ENCODE assay signal across 27 cellular contexts in the genomic region with DNA sequence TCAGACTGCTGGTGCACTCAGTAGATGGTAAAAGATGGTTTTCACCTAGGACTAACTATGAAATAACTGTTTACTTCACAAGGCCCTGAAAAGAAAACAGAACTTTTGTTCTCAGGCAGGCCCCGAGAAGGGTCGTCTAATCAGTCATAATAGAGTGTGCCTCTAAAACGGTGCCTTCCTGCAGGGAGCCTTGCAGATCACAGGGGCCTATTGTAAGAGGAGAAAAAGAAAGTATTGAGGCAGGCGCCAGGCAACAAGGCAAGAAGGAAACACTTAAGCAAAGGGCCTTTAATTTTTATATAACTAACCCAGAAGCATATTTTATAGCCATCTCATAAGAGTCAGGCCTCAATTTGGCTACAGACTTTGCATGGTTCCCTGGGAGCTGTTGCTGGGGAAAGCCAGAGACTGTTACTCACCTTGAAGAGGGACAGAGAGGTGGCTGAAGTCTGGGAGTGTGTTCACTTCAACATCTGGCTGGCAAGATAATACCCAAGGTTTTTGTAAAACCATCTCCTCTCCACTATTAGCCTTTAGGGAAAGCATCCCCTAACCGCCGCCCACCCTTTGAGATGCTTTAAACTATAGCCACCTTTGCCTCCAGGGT.
DNase-seq lines count a peak whose midpoint lies in the region; TF ChIP-seq lines count a peak whose summit lies in the region.
"Had no signal": no experiment of that assay in that cellular context is flagged by ENCODE, and none has a peak within 500 bp of the region (broad histone marks: within the 10 kb centered on the region; RNA-seq: fewer than 3 reads in every experiment).

No MANE protein-coding gene starts in this region.

- no peak overlapping the region for H2AFZ ChIP-seq in neuronal stem cell (ENCODE audit: low read length)
- H2AFZ ChIP-seq: parathyroid adenoma had no signal

- H3K18ac ChIP-seq in neuronal stem cell (ENCODE audit: low read length): no peak overlapping the region

- 66 to 74% methylated on average over 4 to 5 of the region's 6 CpGs for WGBS in mesodermal cell (ENCODE audit: insufficient coverage in 2 of 2), 2 experiments
- no CpG with 5 or more reads among the region's 6 CpGs for WGBS in neuronal stem cell (ENCODE audit: extremely low coverage in 2 of 2, insufficient read length in 2 of 2, insufficient replicate concordance in 1 of 2), 2 donors

- no peak overlapping the region for H3K23ac ChIP-seq in neuronal stem cell (ENCODE audit: low read depth, low read length, poor library complexity)

- no peak overlapping the region for H3K4me3 Mint-ChIP-seq in chondrocyte (ENCODE audit: unreplicated experiment)
- H3K4me3 Mint-ChIP-seq: activated CD4-positive, alpha-beta T cell treated with anti-CD3 and anti-CD28 coated beads, Interleukin-2, amount 10 ng/mL, durations not matched to agents 24 days and 14 days; activated naive CD8-positive, alpha-beta T cell treated with anti-CD3 and anti-CD28 coated beads, Interleukin-2, amount 10 ng/mL, durations not matched to agents 7 days and 5 days; dendritic cell treated with granulocyte-macrophage colony-stimulating factor and Interleukin-4, amounts not matched to agents 40 ng/mL and 50 ng/mL, for 4 days; natural killer cell treated with Interleukin-12 subunit alpha and Interleukin-12 subunit beta and Interleukin-15 and Interleukin-18, amount 100 ng/mL, for 72 hours had no signal

- H3K9ac ChIP-seq in neuronal stem cell (ENCODE audit: low read depth, low read length, poor library complexity): no peak overlapping the region
- H3K9ac ChIP-seq: BLaER1 treated with 17β-estradiol and CSF1 and Interleukin-3, amounts not matched to agents 10 nM and 100 nM; parathyroid adenoma had no signal

- no peak overlapping the region for H2BK12ac ChIP-seq in neuronal stem cell (ENCODE audit: low read length)

- peaks cover 26% of the 10 kb centered on the region for H3K4me1 Mint-ChIP-seq in chondrocyte (ENCODE audit: low read depth)

- H3K4me1 ChIP-seq in mesodermal cell (ENCODE audit: control insufficient read depth, insufficient read depth, low read length, poor library complexity, severe bottlenecking) (peaks cover 11% of the 10 kb centered on the region), neuronal stem cell (ENCODE audit: control insufficient read depth in 2 of 2, insufficient read depth in 1 of 2, low read depth in 1 of 2, low read length in 2 of 2) (peaks cover 11 to 13% of the 10 kb centered on the region in 2 donors)
- H3K4me1 ChIP-seq: esophagus squamous epithelium had no signal

- H3K36me3 Mint-ChIP-seq in chondrocyte (ENCODE audit: low read depth): peaks cover 3% of the 10 kb centered on the region
- H3K36me3 Mint-ChIP-seq: activated naive CD8-positive, alpha-beta T cell treated with anti-CD3 and anti-CD28 coated beads, Interleukin-2, amount 10 ng/mL, durations not matched to agents 7 days and 5 days; natural killer cell treated with Interleukin-12 subunit alpha and Interleukin-12 subunit beta and Interleukin-15 and Interleukin-18, amount 100 ng/mL, for 72 hours had no signal

- no peak overlapping the region for H2AK5ac ChIP-seq in neuronal stem cell (ENCODE audit: low read depth, low read length)

- H2BK15ac ChIP-seq in neuronal stem cell (ENCODE audit: low read length): no peak overlapping the region

- H3K9me3 ChIP-seq in mesodermal cell (ENCODE audit: control insufficient read depth, low read length) (no peaks in the 10 kb centered on the region), neuronal stem cell (replicated peaks in 1 of 2; ENCODE audit: control insufficient read depth in 2 of 2, insufficient read depth in 1 of 2, low read depth in 1 of 2, low read length in 2 of 2) (peaks cover 0 to 4% of the 10 kb centered on the region in 2 donors)
- H3K9me3 ChIP-seq: ascending aorta; BLaER1 treated with 17β-estradiol and CSF1 and Interleukin-3, amounts not matched to agents 10 nM and 100 nM; esophagus squamous epithelium had no signal

- H3K14ac ChIP-seq in neuronal stem cell (ENCODE audit: low read length): no peak overlapping the region

- no peak overlapping the region for H4K91ac ChIP-seq in neuronal stem cell (ENCODE audit: low read depth, low read length, poor library complexity)

- peak overlapping the region; percentile 42 for H3K27ac Mint-ChIP-seq in chondrocyte (ENCODE audit: unreplicated experiment)
- H3K27ac Mint-ChIP-seq: activated CD4-positive, alpha-beta T cell treated with anti-CD3 and anti-CD28 coated beads, Interleukin-2, amount 10 ng/mL, durations not matched to agents 24 days and 14 days; activated naive CD8-positive, alpha-beta T cell treated with anti-CD3 and anti-CD28 coated beads, Interleukin-2, amount 10 ng/mL, durations not matched to agents 7 days and 5 days; dendritic cell treated with granulocyte-macrophage colony-stimulating factor and Interleukin-4, amounts not matched to agents 40 ng/mL and 50 ng/mL, for 4 days; natural killer cell treated with Interleukin-12 subunit alpha and Interleukin-12 subunit beta and Interleukin-15 and Interleukin-18, amount 100 ng/mL, for 72 hours had no signal

- H3K27ac ChIP-seq in mesodermal cell (ENCODE audit: low read depth, low read length, severe bottlenecking) (peak overlapping the region; percentile 8), substantia nigra (ENCODE audit: low read depth, low read length, poor library complexity, severe bottlenecking) (peak overlapping the region; percentile 59), neuronal stem cell (replicated peaks; ENCODE audit: low read length) (no peak overlapping the region)
- H3K27ac ChIP-seq: ascending aorta, esophagus squamous epithelium, parathyroid adenoma, VCaP had no signal

- H3K27me3 ChIP-seq in neuronal stem cell (ENCODE audit: control insufficient read depth in 3 of 3, insufficient read depth in 3 of 3, low read depth in 1 of 3, low read length in 3 of 3): no peaks in the 10 kb centered on the region
- H3K27me3 ChIP-seq: ascending aorta; BLaER1 treated with 17β-estradiol and CSF1 and Interleukin-3, amounts not matched to agents 10 nM and 100 nM; esophagus squamous epithelium had no signal

- no peak overlapping the region for H3K4me3 ChIP-seq in mesodermal cell (ENCODE audit: extremely low read depth, insufficient read depth, low read length, poor library complexity, severe bottlenecking)
- no peak overlapping the region for H3K4me3 ChIP-seq in neuronal stem cell (ENCODE audit: low read length in 2 of 2)
- H3K4me3 ChIP-seq: ascending aorta; BLaER1 treated with 17β-estradiol and CSF1 and Interleukin-3, amounts not matched to agents 10 nM and 100 nM; esophagus squamous epithelium; smooth muscle cell had no signal

- H3K36me3 ChIP-seq in mesodermal cell (ENCODE audit: control insufficient read depth, insufficient read depth, low read length) (peaks cover 3% of the 10 kb centered on the region), neuronal stem cell (replicated peaks in 1 of 2; ENCODE audit: control insufficient read depth in 2 of 2, insufficient read depth in 2 of 2, low read length in 2 of 2) (peaks cover 0 to 56% of the 10 kb centered on the region in 2 donors)
- H3K36me3 ChIP-seq: ascending aorta, esophagus squamous epithelium had no signal

- no peaks in the 10 kb centered on the region for H3K27me3 Mint-ChIP-seq in chondrocyte (ENCODE audit: low read depth)
- H3K27me3 Mint-ChIP-seq: activated CD4-positive, alpha-beta T cell treated with anti-CD3 and anti-CD28 coated beads, Interleukin-2, amount 10 ng/mL, durations not matched to agents 24 days and 14 days; dendritic cell treated with granulocyte-macrophage colony-stimulating factor and Interleukin-4, amounts not matched to agents 40 ng/mL and 50 ng/mL, for 4 days; natural killer cell treated with Interleukin-12 subunit alpha and Interleukin-12 subunit beta and Interleukin-15 and Interleukin-18, amount 100 ng/mL, for 72 hours had no signal

- H2BK120ac ChIP-seq in neuronal stem cell (ENCODE audit: low read depth, low read length): no peak overlapping the region

- H3K79me1 ChIP-seq in neuronal stem cell (ENCODE audit: low read depth, low read length): no peaks in the 10 kb centered on the region

- H3K9me3 Mint-ChIP-seq in chondrocyte (ENCODE audit: low read depth): no peaks in the 10 kb centered on the region
- H3K9me3 Mint-ChIP-seq: activated CD4-positive, alpha-beta T cell treated with anti-CD3 and anti-CD28 coated beads, Interleukin-2, amount 10 ng/mL, durations not matched to agents 24 days and 14 days; activated naive CD8-positive, alpha-beta T cell treated with anti-CD3 and anti-CD28 coated beads, Interleukin-2, amount 10 ng/mL, durations not matched to agents 7 days and 5 days; dendritic cell treated with granulocyte-macrophage colony-stimulating factor and Interleukin-4, amounts not matched to agents 40 ng/mL and 50 ng/mL, for 4 days; natural killer cell treated with Interleukin-12 subunit alpha and Interleukin-12 subunit beta and Interleukin-15 and Interleukin-18, amount 100 ng/mL, for 72 hours had no signal

- no peak for TF ChIP-seq CTCF in chondrocyte (IDR thresholded peaks at IDR 0.05)

- H2BK5ac ChIP-seq in neuronal stem cell (ENCODE audit: low read length): no peak overlapping the region

- no peak overlapping the region for H4K8ac ChIP-seq in neuronal stem cell (ENCODE audit: low read depth, low read length)

- H3K4ac ChIP-seq in neuronal stem cell (ENCODE audit: low read length): no peak overlapping the region

- no peak overlapping the region for H3K4me2 ChIP-seq in neuronal stem cell (ENCODE audit: insufficient read depth, low read length, poor library complexity, severe bottlenecking)
- H3K4me2 ChIP-seq: smooth muscle cell had no signal

- DNase-seq in RPMI7951 (ENCODE audit: low read depth): peak; percentile 24
- DNase-seq in chondrocyte (ENCODE audit: low spot score): no peak
- DNase-seq in substantia nigra (lab: John Stamatoyannopoulos, UW): peak in 1 of 49 donors; percentile 25
- DNase-seq in activated CD4-positive, CD25-positive, alpha-beta regulatory T cell (lab: John Stamatoyannopoulos, UW): no peak
- no peak for DNase-seq in activated CD4-positive, alpha-beta T cell treated with anti-CD3 and anti-CD28 coated beads, Interleukin-2, amount 50 U/mL, for 48 hours
- DNase-seq in neuronal stem cell (ENCODE audit: low spot score): no peak
- DNase-seq: activated CD4-positive, alpha-beta T cell treated with anti-CD3 and anti-CD28 coated beads, Interleukin-2, amount 10 ng/mL, durations not matched to agents 24 days and 14 days; activated gamma-delta T cell treated with Interleukin-2 at 50 U/mL for 16 hours; activated naive CD8-positive, alpha-beta T cell treated with anti-CD3 and anti-CD28 coated beads, Interleukin-2, amount 10 ng/mL, durations not matched to agents 7 days and 5 days; activated T-cell treated with anti-CD3 and anti-CD28 coated beads, Interleukin-2, amount 50 U/mL, for 48 hours; central memory CD4-positive, alpha-beta T cell; DMS53; esophagus squamous epithelium; NCI-H146; NCI-H748 treated with DMSO at 0.1 percent for 48 hours; right cardiac atrium; SHP77 treated with DMSO at 0.1 percent for 48 hours; stimulated activated naive CD4-positive, alpha-beta T cell treated with Interleukin-2 at 50 U/mL for 16 hours; T-helper 9 cell had no signal
